8 cellular contexts compared by ENCODE assay signal in the genomic region with DNA sequence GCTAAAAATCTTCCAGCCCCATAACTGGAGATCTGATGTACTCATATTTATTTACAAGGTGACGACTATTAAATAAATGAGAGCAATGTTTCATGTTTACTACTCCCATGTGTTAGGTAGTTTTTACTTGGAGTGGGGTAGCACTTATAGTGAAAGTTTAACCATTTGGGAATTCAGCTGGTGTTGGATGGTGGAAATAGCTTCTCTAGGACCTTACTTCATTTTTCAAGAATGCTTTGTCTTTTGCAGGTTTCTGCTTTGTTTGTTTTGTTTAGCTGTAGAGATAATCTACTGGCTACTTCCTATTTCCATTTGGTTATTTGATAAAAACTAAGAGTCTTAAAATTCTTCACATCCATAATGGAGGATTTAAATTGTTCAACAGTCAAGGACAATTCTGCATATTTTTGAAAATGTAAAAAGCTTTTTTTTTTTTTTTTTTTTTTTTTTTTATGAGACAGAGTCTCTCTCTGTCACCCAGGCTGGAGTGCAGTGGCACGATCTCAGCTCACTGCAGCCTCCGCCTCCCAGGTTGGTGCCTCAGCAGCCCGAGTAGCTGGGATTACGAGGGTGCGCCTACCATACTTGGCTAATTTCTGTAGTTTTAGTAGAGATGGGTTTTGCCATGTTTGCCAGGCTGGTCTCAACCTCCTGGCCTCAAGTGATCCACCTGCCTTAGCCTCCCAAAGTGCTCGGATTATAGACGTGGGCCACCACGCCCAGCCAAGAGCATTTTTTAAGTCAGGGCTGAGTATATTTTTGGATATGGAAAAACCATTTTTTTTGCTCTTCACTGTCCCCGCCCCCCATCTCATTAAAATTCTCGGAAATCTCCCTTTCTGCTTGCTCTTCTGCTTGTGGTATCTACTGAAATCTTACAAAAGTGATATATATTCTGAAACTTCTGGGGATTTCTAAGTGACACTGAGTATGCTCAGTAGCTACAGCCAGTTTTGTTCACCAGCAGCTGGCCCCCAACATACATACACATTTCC. TPM values are rescaled to one million over a fixed set of nuclear protein-coding genes. Genes with fewer than 3 reads are reported as not detected.
DNase-seq lines count a peak whose midpoint lies in the region; ATAC-seq and TF ChIP-seq lines count a peak whose summit lies in the region.

No MANE protein-coding gene starts in this region.

- intact Hi-C loops in PC-3 (cut with micrococcal nuclease): loop anchor here (2.0 kb wide), 1 partner anchor 304 kb away; no protein-coding TSS in a partner anchor
- intact Hi-C loops in testis (cut with DNase I; ENCODE audit: low total_unique reads): no loop called here

- CTCF ChIA-PET in PC-3 (lab: Charles Lee): interaction anchor here (1.0 kb wide), 1 partner anchor 34 kb away, joined by 4 read pairs; no protein-coding TSS in a partner anchor

- TF ChIP-seq POLR2A in testis (IDR thresholded peaks at IDR 0.05): no peak

- no peaks in the 10 kb centered on the region for H3K9me3 Mint-ChIP-seq in GM23338

- H3K9ac ChIP-seq in PC-3 (ENCODE audit: low read length): no peak overlapping the region; the same call in 1 of the 2 replicates
- H3K9ac ChIP-seq in mucosa of rectum (ENCODE audit: low read depth in 1 of 2, low read length in 2 of 2): peak overlapping the region; percentile 46 to 52

- TF ChIP-seq CTCF in GM12864 (IDR thresholded peaks at IDR 0.05; ENCODE audit: low read depth, low read length, missing control alignments): no peak
- no peak for TF ChIP-seq CTCF in GM23338 (conservative IDR thresholded peaks at IDR 0.05; ENCODE audit: low read depth in 2 of 2)
- no peak for TF ChIP-seq CTCF in PC-3 (conservative IDR thresholded peaks at IDR 0.05; ENCODE audit: low read depth, low read length)
- TF ChIP-seq CTCF in testis (IDR thresholded peaks at IDR 0.05): no peak

- H3K27ac Mint-ChIP-seq in GM23338: no peak overlapping the region

- peaks cover 5% of the 10 kb centered on the region for H3K27me3 Mint-ChIP-seq in GM23338 (ENCODE audit: insufficient read depth, low read depth, poor library complexity)

- no peak overlapping the region for H3K27ac ChIP-seq in GM23338 (ENCODE audit: low read depth)
- H3K27ac ChIP-seq in PC-3 (ENCODE audit: low read length): no peak overlapping the region
- H3K27ac ChIP-seq in mucosa of rectum (ENCODE audit: low read depth in 2 of 2, low read length in 2 of 2): peak overlapping the region; percentile 61 to 72
- H3K27ac ChIP-seq in testis: peak overlapping the region in 1 of 2 donors; percentile 69

- H3K4me1 ChIP-seq in GM23338 (ENCODE audit: insufficient read depth) (no peaks in the 10 kb centered on the region), PC-3 (ENCODE audit: insufficient read depth, low read length) (peaks cover 5% of the 10 kb centered on the region; the same call in 1 of the 2 replicates), mucosa of rectum (ENCODE audit: control insufficient read depth in 2 of 2, insufficient read depth in 2 of 2, low read length in 2 of 2) (peaks cover 0 to 6% of the 10 kb centered on the region in 2 donors), testis (no peaks in the 10 kb centered on the region)

- no peak overlapping the region; the same call in 2 of the 3 replicates for H3K4me3 Mint-ChIP-seq in GM23338

- H3K9me3 ChIP-seq in PC-3 (ENCODE audit: low read length) (no peaks in the 10 kb centered on the region), mucosa of rectum (ENCODE audit: control insufficient read depth in 2 of 2, low read length in 2 of 2) (no peaks in the 10 kb centered on the region), testis (no peaks in the 10 kb centered on the region)

- no peaks in the 10 kb centered on the region for H3K9me2 ChIP-seq in GM23338 (ENCODE audit: insufficient read depth)
- no peaks in the 10 kb centered on the region for H3K9me2 ChIP-seq in PC-3 (replicated peaks; ENCODE audit: low read length)

- H3K4me3 ChIP-seq in GM12864 (ENCODE audit: low read depth, low read length) (peak overlapping the region; percentile 52), GM23338 (peak overlapping the region; percentile 56), PC-3 (ENCODE audit: low read length) (peak overlapping the region; percentile 79), mucosa of rectum (ENCODE audit: low read length in 2 of 2) (peak overlapping the region; percentile 64 to 81), testis (peak overlapping the region; percentile 38 to 43)

- H3K4me1 Mint-ChIP-seq in GM23338: peaks cover 3% of the 10 kb centered on the region; the same call in 1 of the 3 replicates

- H3K36me3 ChIP-seq in GM23338 (ENCODE audit: insufficient read depth) (no peaks in the 10 kb centered on the region), PC-3 (ENCODE audit: low read depth, low read length) (no peaks in the 10 kb centered on the region), mucosa of rectum (ENCODE audit: control insufficient read depth in 2 of 2, insufficient read depth in 2 of 2, low read length in 2 of 2) (no peaks in the 10 kb centered on the region), testis (ENCODE audit: low read depth, missing control alignments) (no peaks in the 10 kb centered on the region)

- 67 to 70% methylated on average over 11 of the region's 11 CpGs for WGBS in testis, 2 donors

- POLR2A ChIA-PET in PC-3 (lab: Charles Lee; ENCODE audit: unreplicated experiment): interaction anchor here (0.6 kb wide), 1 partner anchor 175 kb away, joined by 3 read pairs; no protein-coding TSS in a partner anchor

- BruUV-seq in PC-3 (replicated peaks; lab: Mats Ljungman, UMichigan): no TSS peak

- H3K4me2 ChIP-seq in GM23338 (peak overlapping the region; percentile 78), PC-3 (ENCODE audit: low read length) (peak overlapping the region; percentile 86)

- ATAC-seq in GM23338: no peak
- no peak; the same call in 1 of the 2 replicates for ATAC-seq in PC-3

- no peaks in the 10 kb centered on the region for H3K79me2 ChIP-seq in GM23338 (replicated peaks; ENCODE audit: insufficient read depth)
- no peaks in the 10 kb centered on the region for H3K79me2 ChIP-seq in PC-3 (ENCODE audit: low read length)

- H4K20me1 ChIP-seq in GM23338 (replicated peaks; ENCODE audit: insufficient read depth) (no peaks in the 10 kb centered on the region), PC-3 (ENCODE audit: low read length) (no peaks in the 10 kb centered on the region)

- peak overlapping the region; percentile 78 for H2AFZ ChIP-seq in GM23338
- H2AFZ ChIP-seq in PC-3 (ENCODE audit: low read length): peak overlapping the region; percentile 98

- DNase-seq in GM12864 (ENCODE audit: low read depth): peak; percentile 63
- DNase-seq in GM23338 (ENCODE audit: low spot score): no peak
- DNase-seq in PC-3: peak; percentile 6
- peak; percentile 16 for DNase-seq in astrocyte of the hippocampus (ENCODE audit: low read depth, low spot score)
- no peak for DNase-seq in testis
- no peak for DNase-seq in H4 (ENCODE audit: low spot score)
- DNase-seq in ureter (ENCODE audit: low spot score): no peak

- H3K27me3 ChIP-seq in GM23338 (ENCODE audit: insufficient read depth) (no peaks in the 10 kb centered on the region), PC-3 (ENCODE audit: low read length) (no peaks in the 10 kb centered on the region), mucosa of rectum (ENCODE audit: control insufficient read depth in 2 of 2, insufficient read depth in 2 of 2, low read length in 2 of 2) (no peaks in the 10 kb centered on the region), testis (no peaks in the 10 kb centered on the region)

- H3F3A ChIP-seq in GM23338 (replicated peaks; ENCODE audit: low read depth) (0 out of 2 replicates have a peak, but pooled peaks cover 3% of the 10 kb centered on the region), PC-3 (ENCODE audit: low read length, unreplicated experiment) (no peaks in the 10 kb centered on the region)

- H3K36me3 Mint-ChIP-seq in GM23338 (ENCODE audit: low read depth): no peaks in the 10 kb centered on the region

TF ChIP-seq in GM23338, 12 proteins besides CTCF, POLR2A, EP300 and RAD21 (continues in another document):
- TF ChIP-seq STAT1 (IDR thresholded peaks at IDR 0.05; ENCODE audit: unreplicated experiment): no peak
- TF ChIP-seq CREB1 (CRISPR knock-in tag; IDR thresholded peaks at IDR 0.05; ENCODE audit: low read depth): no peak
- no peak for TF ChIP-seq EZH2 (IDR thresholded peaks at IDR 0.05; ENCODE audit: low read depth, unreplicated experiment)

RNA-seq across cellular contexts. Expression of a gene that starts 1.4 kb away (rescaled TPM):
- total RNA-seq in GM23338 (2014; rRNA removed; shearing (Covaris generic)): 0.04 TPM in 1 of 2 replicates, not detected in the other
- not detected in 2 replicates for polyA plus RNA-seq in GM23338 (2016; fragmentation: Nextera tagmentation; extraction: Ambion mirVana)
- not detected in 2 replicates for total RNA-seq in PC-3 (2014; rRNA removed)
- total RNA-seq in testis: under 1 TPM; 0.43 to 0.55 TPM
- polyA plus RNA-seq in testis (ENCODE audit: insufficient read depth, low read depth, low replicate concordance): 0.29 TPM
- total RNA-seq in H4 (2014; rRNA removed; shearing (Covaris generic)): 0.37 and 0.55 TPM in 2 replicates
- total RNA-seq in ureter: 4.6 TPM

Comparison
In these comparisons a context has a peak if more than half of its experiments do, and no peak if none do; other contexts are left out.
1. DNase-seq: peak in GM12864 (single experiment), PC-3 (single experiment) and astrocyte of the hippocampus (single experiment); none in GM23338 (single experiment), testis (single experiment), H4 (single experiment) and ureter (single experiment).
2. H3K27ac ChIP-seq: peak in mucosa of rectum (2 of 2); none in GM23338 (single experiment) and PC-3 (single experiment).
3. Peak in every context shown above with its lines, with median percentiles within 50 percentile points of each other: H3K4me3 ChIP-seq.